ENCODE assay signal across 9 cellular contexts in the genomic region with DNA sequence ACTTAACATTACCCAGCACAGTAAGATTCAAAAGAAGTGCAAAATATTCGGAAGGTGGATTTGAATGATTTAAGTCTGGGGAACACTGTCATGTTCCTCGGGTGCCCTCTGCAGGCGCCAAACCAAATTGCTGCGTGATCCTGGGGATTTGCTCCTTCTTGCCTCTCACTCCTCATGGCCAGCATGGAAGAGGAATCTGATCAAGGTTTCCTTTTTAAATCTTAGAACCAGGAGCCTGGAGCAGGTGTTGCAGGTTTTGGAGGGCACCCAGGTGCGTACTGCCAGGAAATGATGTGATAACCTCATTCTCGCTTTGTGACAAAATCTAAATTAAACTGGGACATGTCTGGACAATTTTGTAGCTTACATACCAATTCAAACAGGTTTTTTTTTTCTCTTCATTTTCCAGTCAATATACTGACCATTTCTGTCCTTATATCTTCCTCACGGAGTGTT. TPM values are rescaled to one million over a fixed set of nuclear protein-coding genes. Genes with fewer than 3 reads are reported as not detected.
DNase-seq lines count a peak whose midpoint lies in the region; ATAC-seq and TF ChIP-seq lines count a peak whose summit lies in the region.
"Had no signal": no experiment of that assay in that cellular context is flagged by ENCODE, and none has a peak within 500 bp of the region (broad histone marks: within the 10 kb centered on the region; RNA-seq: fewer than 3 reads in every experiment).

No MANE protein-coding gene starts in this region.

- DNase-seq in COR-L47 (lab: John Stamatoyannopoulos, UW) (peak; percentile 21), H7 (peak; percentile 76), NCI-H2171 (lab: John Stamatoyannopoulos, UW) (peak; percentile 62), T47D (ENCODE audit: low read depth in 1 of 2, low spot score in 1 of 2) (peak; percentile 58 to 89), inferior parietal cortex (ENCODE audit: extremely low spot score) (peak; percentile 89)
- DNase-seq in stimulated activated CD4-positive, alpha-beta T cell treated with anti-CD3 and anti-CD28 coated beads, Interleukin-1b, Interleukin-23, amount 100 ng/mL, for 1 hour (ENCODE audit: low read depth in 2 of 2): peak; percentile 24 to 56

- no peaks in the 10 kb centered on the region for H3K27me3 ChIP-seq in H7 (ENCODE audit: control insufficient read depth, insufficient read depth, low read length)

- no peaks in the 10 kb centered on the region for H3K36me3 ChIP-seq in H7 (replicated peaks; ENCODE audit: control insufficient read depth, insufficient read depth, low read length)

- in situ Hi-C loops in T47D (cut with HindIII; ENCODE audit: low pct_unique_long_range_greater_than_20kb, low sequenced_read_pairs): no loop called here

- TF ChIP-seq CTCF in VCaP (conservative IDR thresholded peaks at IDR 0.05): peak; percentile 98

- ATAC-seq in GM21825 (IDR thresholded peaks at IDR 0.05; ENCODE audit: unreplicated experiment): no peak

- H3K27ac ChIP-seq in VCaP: no peak overlapping the region; the same call in 1 of the 2 replicates

- no peak overlapping the region for H3K4me3 ChIP-seq in H7 (ENCODE audit: insufficient read depth, low read depth, low read length)

RNA-seq across cellular contexts. Expression of a gene that starts 8.1 kb away (rescaled TPM):
- total RNA-seq in H7 (2014; rRNA removed; shearing (Covaris generic)): 64.5 and 111 TPM in 2 replicates

RNA-seq across cellular contexts. Expression of a gene that starts 26.0 kb away (rescaled TPM):
- 0.03 and 0.74 TPM in 2 replicates for total RNA-seq in H7 (2014; rRNA removed; shearing (Covaris generic))
- total RNA-seq: T-helper 1 cell treated with Interleukin-12 subunit alpha and Interleukin-12 subunit beta and Interleukin-4 antibody, amounts not matched to agents 30 ng/mL and 1 ng/mL, for 36 hours had no signal

Comparison
In these comparisons a context has a peak if more than half of its experiments do, and no peak if none do; other contexts are left out.
1. DNase-seq: peak in every context shown above with its lines; median percentile 89 in inferior parietal cortex; 76 in H7; 74 in T47D; 62 in NCI-H2171; 40 in stimulated activated CD4-positive, alpha-beta T cell treated with anti-CD3 and anti-CD28 coated beads, Interleukin-1b, Interleukin-23, amount 100 ng/mL, for 1 hour; 21 in COR-L47.